In the genomic region with DNA sequence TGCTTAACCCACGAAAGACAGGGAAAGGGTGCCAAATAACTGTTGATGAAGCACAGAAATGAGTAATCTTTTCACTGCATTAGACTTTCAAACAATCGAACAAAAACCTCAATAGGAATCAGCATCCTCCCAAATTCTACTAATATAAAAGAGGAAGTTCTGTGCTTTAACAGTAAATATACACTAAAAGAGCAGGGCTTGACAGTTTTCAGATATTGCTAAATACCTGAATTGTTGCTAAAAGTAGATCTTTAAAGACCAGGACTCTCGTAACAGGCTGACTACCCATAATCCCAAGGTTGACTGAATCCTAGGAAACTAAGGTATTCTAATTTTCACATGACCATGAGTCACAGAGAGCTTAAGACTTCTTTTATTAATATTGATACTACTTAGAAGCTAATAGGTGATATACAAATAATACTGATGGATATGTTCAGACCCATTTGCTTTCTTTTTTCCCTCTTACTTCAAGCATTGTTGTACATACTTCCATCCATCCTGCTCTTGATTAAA, we compare ENCODE assay signal across 17 cellular contexts. TPM values are rescaled to one million over a fixed set of nuclear protein-coding genes. Genes with fewer than 3 reads are reported as not detected.
A peak's percentile ranks its signal among the peaks of the same experiment; 100 is the strongest.
DNase-seq lines count a peak whose midpoint lies in the region; ATAC-seq, FAIRE-seq and TF ChIP-seq lines count a peak whose summit lies in the region.
"Had no signal": no experiment of that assay in that cellular context is flagged by ENCODE, and none has a peak within 500 bp of the region (broad histone marks: within the 10 kb centered on the region; RNA-seq: fewer than 3 reads in every experiment).

No MANE protein-coding gene starts in this region.

- no peak for DNase-seq in CD14-positive monocyte (ENCODE audit: low spot score)
- no peak for DNase-seq in activated CD4-positive, alpha-beta memory T cell treated with anti-CD3 and anti-CD28 coated beads, Interleukin-2, amount 10 ng/mL, durations not matched to agents 7 days and 5 days
- peak; percentile 17 for DNase-seq in kidney glomerular epithelial cell (lab: John Stamatoyannopoulos, UW)
- DNase-seq in frontal cortex (ENCODE audit: low spot score in 2 of 2), result no peak
- DNase-seq in NK-92 treated with Interleukin-12 subunit alpha and Interleukin-12 subunit beta, amount 100 ng/mL, for 24 hours (lab: John Stamatoyannopoulos, UW), result no peak
- no peak for DNase-seq in SK-N-DZ (ENCODE audit: low spot score)
- DNase-seq: C1 segment of cervical spinal cord; GOT3; naive thymus-derived CD8-positive, alpha-beta T cell; NCI-H2081; NCI-H69; stimulated activated CD4-positive, alpha-beta T cell treated with anti-CD3 and anti-CD28 coated beads, Interleukin-4, amount 100 ng/mL, for 24 hours had no signal

- peaks cover 93% of the 10 kb centered on the region for H3K36me3 ChIP-seq in Loucy (ENCODE audit: insufficient read depth, low read length)

- ATAC-seq in GM18867 (IDR thresholded peaks at IDR 0.05; ENCODE audit: unreplicated experiment), result no peak
- ATAC-seq: naive thymus-derived CD8-positive, alpha-beta T cell had no signal

- no peak overlapping the region for H3K4me3 Mint-ChIP-seq in CD14-positive monocyte
- H3K4me3 Mint-ChIP-seq in activated CD4-positive, alpha-beta memory T cell treated with anti-CD3 and anti-CD28 coated beads, Interleukin-2, amount 10 ng/mL, durations not matched to agents 7 days and 5 days, result no peak overlapping the region

- no peak overlapping the region for H3K4me3 ChIP-seq in Loucy (ENCODE audit: low read length, poor library complexity, severe bottlenecking)
- H3K4me3 ChIP-seq: right atrium auricular region, vagina had no signal

- H2AFZ ChIP-seq in Loucy (ENCODE audit: low read length), result no peak overlapping the region

- peak overlapping the region in 5 of 7 donors; percentile 16 to 81 (median 53) for H3K27ac Mint-ChIP-seq in CD14-positive monocyte
- peak overlapping the region; percentile 61 for H3K27ac Mint-ChIP-seq in activated CD4-positive, alpha-beta memory T cell treated with anti-CD3 and anti-CD28 coated beads, Interleukin-2, amount 10 ng/mL, durations not matched to agents 7 days and 5 days

- POLR2A ChIA-PET in activated CD4-positive, alpha-beta memory T cell treated with anti-CD3 and anti-CD28 coated beads, Interleukin-2, amount 10 ng/mL, durations not matched to agents 7 days and 5 days (lab: Charles Lee), result interaction anchor here (0.6 to 5.9 kb wide), 5 partner anchors 11 to 277 kb away, joined by 3 to 132 read pairs (median 25); partner anchors contain the start of genes CD164, CEP57L1 and SESN1

- peak overlapping the region; percentile 38 for H3K4me2 ChIP-seq in Loucy (ENCODE audit: low read depth, low read length, poor library complexity, severe bottlenecking)
- H3K4me2 ChIP-seq: KMS-11 had no signal

- H3K9me3 ChIP-seq in Loucy (ENCODE audit: insufficient read depth, low read depth, low read length), result no peaks in the 10 kb centered on the region
- H3K9me3 ChIP-seq: right atrium auricular region, vagina had no signal

- peaks cover 71% of the 10 kb centered on the region for H4K20me1 ChIP-seq in Loucy (ENCODE audit: insufficient read depth, low read length, poor library complexity, severe bottlenecking)

- FAIRE-seq in frontal cortex (lab: Jason Lieb, UNC), result no peak

- no peaks in the 10 kb centered on the region for H3K9me2 ChIP-seq in Loucy (replicated peaks; ENCODE audit: low read depth, low read length)

- no peaks in the 10 kb centered on the region for H3K27me3 ChIP-seq in Loucy (ENCODE audit: insufficient read depth, low read length, poor library complexity, severe bottlenecking)
- H3K27me3 ChIP-seq: right atrium auricular region, vagina had no signal

- peaks cover 74 to 89% of the 10 kb centered on the region in 2 donors for H3K36me3 Mint-ChIP-seq in CD14-positive monocyte
- H3K36me3 Mint-ChIP-seq in activated CD4-positive, alpha-beta memory T cell treated with anti-CD3 and anti-CD28 coated beads, Interleukin-2, amount 10 ng/mL, durations not matched to agents 7 days and 5 days (ENCODE audit: low read depth), result peaks cover 84% of the 10 kb centered on the region

- 0 out of 2 replicates have a peak, but pooled peaks cover 2% of the 10 kb centered on the region for H3F3A ChIP-seq in Loucy (ENCODE audit: low read depth)

- H3K79me2 ChIP-seq in Loucy (ENCODE audit: insufficient read depth, low read length), result peaks cover 64% of the 10 kb centered on the region

- no peaks in the 10 kb centered on the region for H3K9me3 Mint-ChIP-seq in CD14-positive monocyte
- H3K9me3 Mint-ChIP-seq in activated CD4-positive, alpha-beta memory T cell treated with anti-CD3 and anti-CD28 coated beads, Interleukin-2, amount 10 ng/mL, durations not matched to agents 7 days and 5 days, result no peaks in the 10 kb centered on the region
- H3K9me3 Mint-ChIP-seq: naive thymus-derived CD8-positive, alpha-beta T cell had no signal

- TF ChIP-seq CTCF in CD14-positive monocyte (IDR thresholded peaks at IDR 0.05), result no peak
- TF ChIP-seq CTCF in Loucy (conservative IDR thresholded peaks at IDR 0.05; ENCODE audit: low read length), result no peak

- intact Hi-C loops in CD14-positive monocyte (cut with micrococcal nuclease), result loop anchor here in 1 of 2 donors (5.0 kb wide), 1 partner anchor 275 kb away; the partner anchor contains the start of gene CEP57L1

- peaks cover 44% of the 10 kb centered on the region for H3K4me1 ChIP-seq in Loucy (ENCODE audit: insufficient read depth, low read length, poor library complexity, severe bottlenecking)

- no peaks in the 10 kb centered on the region for H3K27me3 Mint-ChIP-seq in CD14-positive monocyte (ENCODE audit: low read depth in 3 of 3)
- H3K27me3 Mint-ChIP-seq in activated CD4-positive, alpha-beta memory T cell treated with anti-CD3 and anti-CD28 coated beads, Interleukin-2, amount 10 ng/mL, durations not matched to agents 7 days and 5 days, result no peaks in the 10 kb centered on the region
- H3K27me3 Mint-ChIP-seq: naive thymus-derived CD8-positive, alpha-beta T cell had no signal

- CTCF ChIA-PET in activated CD4-positive, alpha-beta memory T cell treated with anti-CD3 and anti-CD28 coated beads, Interleukin-2, amount 10 ng/mL, durations not matched to agents 7 days and 5 days (lab: Charles Lee), result interaction anchor here (1.3 to 2.9 kb wide), 3 partner anchors 11 to 82 kb away, joined by 3 to 34 read pairs (median 4); partner anchors contain the start of gene CD164

- peaks cover 42% of the 10 kb centered on the region for H3K4me1 Mint-ChIP-seq in CD14-positive monocyte
- H3K4me1 Mint-ChIP-seq in activated CD4-positive, alpha-beta memory T cell treated with anti-CD3 and anti-CD28 coated beads, Interleukin-2, amount 10 ng/mL, durations not matched to agents 7 days and 5 days, result peaks cover 63% of the 10 kb centered on the region

- no peak overlapping the region for H3K9ac ChIP-seq in Loucy (ENCODE audit: low read depth, low read length, poor library complexity, severe bottlenecking)
- H3K9ac ChIP-seq: KMS-11 had no signal

RNA-seq across cellular contexts. Expression of gene CD164, which starts 10.1 kb away (rescaled TPM):
- polyA plus RNA-seq in CD14-positive monocyte, result 100 to 1,000 TPM; 272 to 392 TPM
- total RNA-seq in activated CD4-positive, alpha-beta memory T cell treated with anti-CD3 and anti-CD28 coated beads, Interleukin-2, amount 10 ng/mL, durations not matched to agents 7 days and 5 days, result 100 to 1,000 TPM; 354 to 370 TPM
- total RNA-seq in frontal cortex, result 57.9 TPM
- polyA plus RNA-seq in SK-N-DZ (2014; cell fraction: cytosol; rRNA removed), result 109 and 119 TPM in 2 replicates
- 84.4 and 99.9 TPM in 2 replicates for polyA plus RNA-seq in SK-N-DZ (2014; cell fraction: nucleus; rRNA removed)
